15 cellular contexts compared by ENCODE assay signal in genomic region chr3:38281895-38282686, GRCh38. TPM values are rescaled to one million over a fixed set of nuclear protein-coding genes. Genes with fewer than 3 reads are reported as not detected.
DNase-seq lines count a peak whose midpoint lies in the region; TF ChIP-seq lines count a peak whose summit lies in the region.
"Had no signal": no experiment of that assay in that cellular context is flagged by ENCODE, and none has a peak within 500 bp of the region (broad histone marks: within the 10 kb centered on the region; RNA-seq: fewer than 3 reads in every experiment).

SLC22A14 (plus strand) TSS chr3:38282294; CDS start chr3:38306027, 23,733 bp downstream.

- CTCF ChIA-PET in mammary epithelial cell (lab: Charles Lee; ENCODE audit: low non-redundant PET): no interaction called here

- H4K20me1 ChIP-seq in mammary epithelial cell (ENCODE audit: insufficient read depth, low read length): no peaks in the 10 kb centered on the region
- no peaks in the 10 kb centered on the region for H4K20me1 ChIP-seq in Loucy (ENCODE audit: insufficient read depth, low read length, poor library complexity, severe bottlenecking)

- no peaks in the 10 kb centered on the region for H3K9me2 ChIP-seq in Loucy (replicated peaks; ENCODE audit: low read depth, low read length)

- H3K27ac Mint-ChIP-seq in endothelial cell (ENCODE audit: unreplicated experiment): no peak within 1 kb of the TSS
- H3K27ac Mint-ChIP-seq: activated CD4-positive, alpha-beta T cell treated with anti-CD3 and anti-CD28 coated beads, Interleukin-2, amount 10 ng/mL, durations not matched to agents 7 days and 5 days had no signal

- H3K36me3 ChIP-seq in mammary epithelial cell (ENCODE audit: insufficient read depth, low read length) (no peaks in the 10 kb centered on the region), breast epithelium (no peaks in the 10 kb centered on the region), Loucy (ENCODE audit: insufficient read depth, low read length) (no peaks in the 10 kb centered on the region)

- in situ Hi-C loops in mammary epithelial cell (cut with MboI; ENCODE audit: low sequenced_read_pairs in 2 of 2): no loop called here

- dilution Hi-C loops in mammary epithelial cell (cut with HindIII; ENCODE audit: low sequenced_read_pairs): loop anchor here (5.0 kb wide), 1 partner anchor 45 kb away; no protein-coding TSS in a partner anchor

- no peaks in the 10 kb centered on the region for H3K79me2 ChIP-seq in mammary epithelial cell (ENCODE audit: insufficient read depth, low read length)
- H3K79me2 ChIP-seq in Loucy (ENCODE audit: insufficient read depth, low read length): no peaks in the 10 kb centered on the region

- H3K4me1 ChIP-seq in mammary epithelial cell (ENCODE audit: insufficient read depth, low read length) (peaks cover 4% of the 10 kb centered on the region), breast epithelium (no peaks in the 10 kb centered on the region), Loucy (ENCODE audit: insufficient read depth, low read length, poor library complexity, severe bottlenecking) (no peaks in the 10 kb centered on the region)
- H3K4me1 ChIP-seq: gastrocnemius medialis had no signal

- peaks cover 19% of the 10 kb centered on the region for H3K36me3 Mint-ChIP-seq in endothelial cell (ENCODE audit: low read depth, unreplicated experiment)

- H3K27ac ChIP-seq in mammary epithelial cell (ENCODE audit: insufficient read depth, low read depth, low read length): no peak within 1 kb of the TSS
- H3K27ac ChIP-seq in breast epithelium: no peak within 1 kb of the TSS
- H3K27ac ChIP-seq: gastrocnemius medialis, KMS-11 had no signal

- H3K4me3 Mint-ChIP-seq in endothelial cell (ENCODE audit: unreplicated experiment): no peak within 1 kb of the TSS
- H3K4me3 Mint-ChIP-seq: activated CD4-positive, alpha-beta T cell treated with anti-CD3 and anti-CD28 coated beads, Interleukin-2, amount 10 ng/mL, durations not matched to agents 7 days and 5 days had no signal

- 62% methylated on average over 9 of the region's 14 CpGs for WGBS in mammary epithelial cell (ENCODE audit: low coverage, missing lambda C conversion rate)

- H3K4me3 ChIP-seq in mammary epithelial cell (replicated peaks in 1 of 3; ENCODE audit: insufficient read depth in 1 of 3, low read depth in 2 of 3, low read length in 3 of 3) (no peak within 1 kb of the TSS), breast epithelium (no peak within 1 kb of the TSS), Loucy (ENCODE audit: low read length, poor library complexity, severe bottlenecking) (no peak within 1 kb of the TSS), retinal pigment epithelial cell (ENCODE audit: low read length) (no peak within 1 kb of the TSS)
- H3K4me3 ChIP-seq: gastrocnemius medialis had no signal

- H3K9me3 Mint-ChIP-seq in endothelial cell (ENCODE audit: unreplicated experiment): no peaks in the 10 kb centered on the region
- H3K9me3 Mint-ChIP-seq: activated CD4-positive, alpha-beta T cell treated with anti-CD3 and anti-CD28 coated beads, Interleukin-2, amount 10 ng/mL, durations not matched to agents 7 days and 5 days had no signal

- intact Hi-C loops in mammary epithelial cell (cut with micrococcal nuclease) (loop anchor here (10.0 kb wide), 1 partner anchor 203 kb away; no protein-coding TSS in a partner anchor), breast epithelium (cut with DNase I; ENCODE audit: low total_unique reads) (no loop called here)

- peak; percentile 58 for DNase-seq in mammary epithelial cell
- no peak for DNase-seq in breast epithelium (ENCODE audit: low spot score in 2 of 2)
- DNase-seq in endothelial cell (ENCODE audit: low spot score): no peak
- no peak for DNase-seq in retinal pigment epithelial cell (ENCODE audit: low read depth)
- DNase-seq in NCI-H1694 (lab: John Stamatoyannopoulos, UW): no peak
- DNase-seq in germinal center (ENCODE audit: low spot score): no peak
- no peak for DNase-seq in SK-N-DZ (ENCODE audit: low spot score)
- DNase-seq: activated CD4-positive, alpha-beta T cell treated with anti-CD3 and anti-CD28 coated beads, Interleukin-2, amount 10 ng/mL, durations not matched to agents 7 days and 5 days; gastrocnemius medialis; kidney glomerular epithelial cell; NCI-H1417; NCI-H510A; T-helper 2 cell had no signal

- no peaks in the 10 kb centered on the region for H3K9me3 ChIP-seq in mammary epithelial cell (replicated peaks; ENCODE audit: insufficient read depth, low read length)
- no peaks in the 10 kb centered on the region for H3K9me3 ChIP-seq in breast epithelium
- H3K9me3 ChIP-seq in Loucy (ENCODE audit: insufficient read depth, low read depth, low read length): no peaks in the 10 kb centered on the region
- H3K9me3 ChIP-seq: gastrocnemius medialis had no signal

- no TSS peak for BruUV-seq in mammary epithelial cell (replicated peaks; lab: Mats Ljungman, UMichigan)

- TF ChIP-seq CTCF in mammary epithelial cell (conservative IDR thresholded peaks at IDR 0.05 in 1 of 2, IDR thresholded peaks at IDR 0.05 in 1 of 2; ENCODE audit: extremely low read depth in 1 of 2, insufficient read depth in 1 of 2, low read depth in 1 of 2, low read length in 2 of 2) (peak in 1 of 2 donors; percentile 16), breast epithelium (IDR thresholded peaks at IDR 0.05) (no peak), Loucy (conservative IDR thresholded peaks at IDR 0.05; ENCODE audit: low read length) (peak; percentile 37), endothelial cell (IDR thresholded peaks at IDR 0.05; ENCODE audit: unreplicated experiment) (peak; percentile 17), retinal pigment epithelial cell (conservative IDR thresholded peaks at IDR 0.05; ENCODE audit: low read depth, low read length) (peak; percentile 35)

- H3K27me3 ChIP-seq in mammary epithelial cell (ENCODE audit: insufficient read depth, low read length) (no peaks in the 10 kb centered on the region), breast epithelium (no peaks in the 10 kb centered on the region), Loucy (ENCODE audit: insufficient read depth, low read length, poor library complexity, severe bottlenecking) (no peaks in the 10 kb centered on the region)
- H3K27me3 ChIP-seq: gastrocnemius medialis had no signal

- no peaks in the 10 kb centered on the region for H3K27me3 Mint-ChIP-seq in endothelial cell (ENCODE audit: unreplicated experiment)
- H3K27me3 Mint-ChIP-seq: activated CD4-positive, alpha-beta T cell treated with anti-CD3 and anti-CD28 coated beads, Interleukin-2, amount 10 ng/mL, durations not matched to agents 7 days and 5 days had no signal

- H3F3A ChIP-seq in Loucy (ENCODE audit: low read depth): no peaks in the 10 kb centered on the region

- no peak within 1 kb of the TSS for H3K4me2 ChIP-seq in mammary epithelial cell (ENCODE audit: insufficient read depth, low read depth, low read length)
- no peak within 1 kb of the TSS for H3K4me2 ChIP-seq in Loucy (ENCODE audit: low read depth, low read length, poor library complexity, severe bottlenecking)
- H3K4me2 ChIP-seq: KMS-11 had no signal

- H2AFZ ChIP-seq in mammary epithelial cell (ENCODE audit: low read depth, low read length) (no peak within 1 kb of the TSS), Loucy (ENCODE audit: low read length) (no peak within 1 kb of the TSS)

- no peak for TF ChIP-seq POLR2A in breast epithelium (IDR thresholded peaks at IDR 0.05)

- H3K4me1 Mint-ChIP-seq in endothelial cell (ENCODE audit: unreplicated experiment): peaks cover 6% of the 10 kb centered on the region
- H3K4me1 Mint-ChIP-seq: activated CD4-positive, alpha-beta T cell treated with anti-CD3 and anti-CD28 coated beads, Interleukin-2, amount 10 ng/mL, durations not matched to agents 7 days and 5 days had no signal

- no peak within 1 kb of the TSS for H3K9ac ChIP-seq in mammary epithelial cell (ENCODE audit: insufficient read depth, low read length)
- no peak within 1 kb of the TSS for H3K9ac ChIP-seq in Loucy (ENCODE audit: low read depth, low read length, poor library complexity, severe bottlenecking)
- H3K9ac ChIP-seq: KMS-11 had no signal

RNA-seq across cellular contexts. Expression of gene SLC22A14, which starts in this region (rescaled TPM):
- total RNA-seq in mammary epithelial cell: under 1 TPM; 0.33 to 0.75 TPM
- 0.10 TPM for polyA plus RNA-seq in mammary epithelial cell
- polyA minus RNA-seq in mammary epithelial cell: not detected
- total RNA-seq in breast epithelium: under 1 TPM in 1 of 3 donors, not detected in 2; 0.29 TPM
- total RNA-seq in endothelial cell (ENCODE audit: unreplicated experiment): 0.36 TPM
- polyA plus RNA-seq in SK-N-DZ (2014; cell fraction: cytosol; rRNA removed): 0.17 TPM in 1 of 2 replicates, not detected in the other
- polyA plus RNA-seq in SK-N-DZ (2014; cell fraction: nucleus; rRNA removed): not detected in 2 replicates
- total RNA-seq: activated CD4-positive, alpha-beta T cell treated with anti-CD3 and anti-CD28 coated beads, Interleukin-2, amount 10 ng/mL, durations not matched to agents 7 days and 5 days had no signal

Comparison
In these comparisons a context has a peak if more than half of its experiments do, and no peak if none do; other contexts are left out.
1. Peak in DNase-seq in mammary epithelial cell; RNA of the gene not detected or under 1 TPM.
2. CTCF ChIP-seq: peak in Loucy (single experiment), endothelial cell (single experiment) and retinal pigment epithelial cell (single experiment); none in breast epithelium (0 of 3).